ENCODE assay signal across 21 cellular contexts in the genomic region with DNA sequence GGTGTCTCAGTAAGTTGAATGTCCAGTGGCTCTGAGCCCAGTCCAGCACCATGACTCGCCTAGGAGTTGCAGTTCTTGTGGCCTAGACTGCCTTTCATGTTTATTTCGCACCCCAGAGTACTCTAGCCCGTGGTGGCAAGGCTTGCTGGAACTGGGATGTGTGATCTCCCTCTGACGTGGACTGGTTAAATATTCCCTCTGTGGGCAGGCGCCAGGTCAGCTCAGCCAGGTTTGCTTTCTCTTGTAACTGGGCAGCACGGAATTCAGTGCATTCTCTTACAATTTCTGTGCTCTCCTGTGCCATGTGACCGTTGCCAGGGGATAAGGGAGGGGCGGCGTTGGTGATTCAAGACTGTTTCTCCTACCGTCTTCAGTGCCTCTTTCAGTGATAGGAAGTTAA.
DNase-seq lines count a peak whose midpoint lies in the region; ATAC-seq and TF ChIP-seq lines count a peak whose summit lies in the region.
"Had no signal": no experiment of that assay in that cellular context is flagged by ENCODE, and none has a peak within 500 bp of the region (broad histone marks: within the 10 kb centered on the region; RNA-seq: fewer than 3 reads in every experiment).

No MANE protein-coding gene starts in this region.

- no peaks in the 10 kb centered on the region for H3K27me3 Mint-ChIP-seq in endodermal cell (ENCODE audit: insufficient read depth)
- no peaks in the 10 kb centered on the region for H3K27me3 Mint-ChIP-seq in natural killer cell treated with Interleukin-12 subunit alpha and Interleukin-12 subunit beta and Interleukin-15 and Interleukin-18, amount 100 ng/mL, for 72 hours
- H3K27me3 Mint-ChIP-seq: CD4-positive, alpha-beta T cell; IgD-negative memory B cell had no signal

- no peak overlapping the region for H3K4me3 ChIP-seq in IMR-90 (ENCODE audit: insufficient read depth, low read depth, low read length)
- H3K4me3 ChIP-seq in endodermal cell (ENCODE audit: low read length): no peak overlapping the region
- H3K4me3 ChIP-seq: BLaER1, PC-9 had no signal

- ATAC-seq in IMR-90 (ENCODE audit: low read depth) (no peak), SK-N-SH treated with all-trans-retinoic acid at 6 μM for 48 hours (no peak)
- no peak for ATAC-seq in natural killer cell treated with Interleukin-12 subunit alpha and Interleukin-12 subunit beta and Interleukin-15 and Interleukin-18, amount 100 ng/mL, for 72 hours
- ATAC-seq: HCT116 had no signal

- H3K56ac ChIP-seq in IMR-90 (ENCODE audit: extremely low read depth, insufficient read depth, low read length): no peak overlapping the region; the same call in 1 of the 2 replicates

- H3K4ac ChIP-seq in IMR-90 (ENCODE audit: low read depth, low read length): no peak overlapping the region

- no peak overlapping the region for H2AFZ ChIP-seq in IMR-90 (replicated peaks; ENCODE audit: low read length, poor library complexity)
- H2AFZ ChIP-seq: PC-9 had no signal

- no TSS peak for BruUV-seq in IMR-90 (replicated peaks; lab: Mats Ljungman, UMichigan)

- CTCF ChIA-PET in IMR-90 (lab: Yijun Ruan, JAX): no interaction called here

- no peaks in the 10 kb centered on the region; the same call in 1 of the 2 replicates for H4K20me1 ChIP-seq in IMR-90 (ENCODE audit: insufficient read depth, low read length)
- H4K20me1 ChIP-seq: BLaER1 had no signal

- peaks cover 4% of the 10 kb centered on the region; the same call in 1 of the 2 replicates for H3K9me1 ChIP-seq in IMR-90 (ENCODE audit: insufficient read depth, low read length)

- H3K9me3 ChIP-seq in IMR-90 (ENCODE audit: control insufficient read depth, insufficient read depth, low read length) (no peaks in the 10 kb centered on the region), endodermal cell (ENCODE audit: control insufficient read depth, low read length) (no peaks in the 10 kb centered on the region)
- H3K9me3 ChIP-seq: BLaER1 had no signal

- TF ChIP-seq POLR2A in IMR-90 (IDR thresholded peaks at IDR 0.05; ENCODE audit: low read depth, low read length): no peak

- no peak overlapping the region for H3K27ac ChIP-seq in IMR-90 (ENCODE audit: insufficient read depth, low read length)
- no peak overlapping the region for H3K27ac ChIP-seq in endodermal cell (ENCODE audit: low read depth, low read length)
- H3K27ac ChIP-seq: BLaER1, PC-9 had no signal

- in situ Hi-C loops in IMR-90 (cut with MboI; ENCODE audit: low sequenced_read_pairs): no loop called here

- no peak overlapping the region for H3K9ac ChIP-seq in IMR-90 (ENCODE audit: low read depth, low read length)
- H3K9ac ChIP-seq in endodermal cell (ENCODE audit: extremely low read depth, low read length, poor library complexity, severe bottlenecking): no peak overlapping the region
- H3K9ac ChIP-seq: BLaER1 had no signal

- no peak overlapping the region for H2AK9ac ChIP-seq in IMR-90 (replicated peaks; ENCODE audit: low read depth, low read length, poor library complexity)

- TF ChIP-seq CTCF in IMR-90 (conservative IDR thresholded peaks at IDR 0.05; ENCODE audit: low read depth, low read length): no peak
- TF ChIP-seq CTCF in endodermal cell (conservative IDR thresholded peaks at IDR 0.05): no peak

- H3K23ac ChIP-seq in IMR-90 (ENCODE audit: low read depth, low read length): no peak overlapping the region

- no peaks in the 10 kb centered on the region for H3K4me1 Mint-ChIP-seq in endodermal cell
- H3K4me1 Mint-ChIP-seq in natural killer cell treated with Interleukin-12 subunit alpha and Interleukin-12 subunit beta and Interleukin-15 and Interleukin-18, amount 100 ng/mL, for 72 hours (ENCODE audit: low read depth in 2 of 2): peaks cover 0 to 2% of the 10 kb centered on the region in 2 donors
- H3K4me1 Mint-ChIP-seq: IgD-negative memory B cell had no signal

- no peak overlapping the region for H2BK120ac ChIP-seq in IMR-90 (ENCODE audit: low read depth, low read length)

- no peak for TF ChIP-seq RAD21 in IMR-90 (IDR thresholded peaks at IDR 0.05; ENCODE audit: low read length)

- H3K36me3 Mint-ChIP-seq in endodermal cell (ENCODE audit: low read depth): peaks cover 6% of the 10 kb centered on the region
- peaks cover 18% of the 10 kb centered on the region for H3K36me3 Mint-ChIP-seq in natural killer cell treated with Interleukin-12 subunit alpha and Interleukin-12 subunit beta and Interleukin-15 and Interleukin-18, amount 100 ng/mL, for 72 hours

- intact Hi-C loops in IMR-90 (cut with micrococcal nuclease): no loop called here

- H2BK20ac ChIP-seq in IMR-90 (ENCODE audit: low read depth, low read length): no peak overlapping the region

- H2BK15ac ChIP-seq in IMR-90 (ENCODE audit: low read depth, low read length): no peak overlapping the region

- H3K79me1 ChIP-seq in IMR-90 (ENCODE audit: low read depth in 1 of 2, low read length in 2 of 2): no peaks in the 10 kb centered on the region

- H3K4me1 ChIP-seq in IMR-90 (ENCODE audit: control insufficient read depth, insufficient read depth, low read length) (no peaks in the 10 kb centered on the region), endodermal cell (ENCODE audit: control insufficient read depth, insufficient read depth, low read length) (no peaks in the 10 kb centered on the region)
- H3K4me1 ChIP-seq: BLaER1 had no signal

- no peak overlapping the region for H4K91ac ChIP-seq in IMR-90 (ENCODE audit: insufficient read depth, low read depth, low read length)

- H3K27me3 ChIP-seq in IMR-90 (ENCODE audit: control insufficient read depth, insufficient read depth, low read length) (no peaks in the 10 kb centered on the region), endodermal cell (ENCODE audit: control insufficient read depth, insufficient read depth, low read length, poor library complexity, severe bottlenecking) (no peaks in the 10 kb centered on the region)
- H3K27me3 ChIP-seq: BLaER1 had no signal

- no peak overlapping the region for H4K8ac ChIP-seq in IMR-90 (ENCODE audit: low read depth in 2 of 2, low read length in 2 of 2)

- H4K5ac ChIP-seq in IMR-90 (ENCODE audit: low read depth, low read length): no peak overlapping the region

- H3K4me3 Mint-ChIP-seq in endodermal cell: no peak overlapping the region
- no peak overlapping the region for H3K4me3 Mint-ChIP-seq in natural killer cell treated with Interleukin-12 subunit alpha and Interleukin-12 subunit beta and Interleukin-15 and Interleukin-18, amount 100 ng/mL, for 72 hours
- H3K4me3 Mint-ChIP-seq: CD4-positive, alpha-beta T cell; IgD-negative memory B cell had no signal

- WGBS in IMR-90 (ENCODE audit: extremely low coverage in 2 of 2, insufficient read length in 1 of 2), 2 experiments: 79% methylated on average over 7 of the region's 10 CpGs; no CpG with 5 or more reads in 1 of the 2 experiments
- WGBS in endodermal cell (ENCODE audit: insufficient coverage in 1 of 2, insufficient read length in 1 of 2), 2 experiments: 90 to 93% methylated on average over 7 to 10 of the region's 10 CpGs

- no peaks in the 10 kb centered on the region for H3K9me3 Mint-ChIP-seq in endodermal cell
- H3K9me3 Mint-ChIP-seq in natural killer cell treated with Interleukin-12 subunit alpha and Interleukin-12 subunit beta and Interleukin-15 and Interleukin-18, amount 100 ng/mL, for 72 hours: no peaks in the 10 kb centered on the region
- H3K9me3 Mint-ChIP-seq: IgD-negative memory B cell had no signal

- DNase-seq in IMR-90 (peak; percentile 10), endodermal cell (no peak), myocyte (ENCODE audit: low read depth) (peak; percentile 22), NCI-H446 treated with DMSO at 0.1 percent for 48 hours (lab: John Stamatoyannopoulos, UW) (no peak), NCI-H2081 (lab: John Stamatoyannopoulos, UW) (no peak)
- DNase-seq in natural killer cell treated with Interleukin-12 subunit alpha and Interleukin-12 subunit beta and Interleukin-15 and Interleukin-18, amount 100 ng/mL, for 72 hours (ENCODE audit: low spot score): no peak
- DNase-seq: CD4-positive, alpha-beta T cell; COR-L47; DMS 273 treated with DMSO at 0.1 percent for 48 hours; DMS79 treated with DMSO at 0.1 percent for 48 hours; GOT3; NCI-H1048; NCI-H1417 treated with DMSO at 0.1 percent for 48 hours; NCI-H187 treated with DMSO at 0.1 percent for 48 hours; NCI-H510A treated with DMSO at 0.1 percent for 48 hours; NCI-H748 treated with DMSO at 0.1 percent for 48 hours; PC-9 had no signal

- H2BK5ac ChIP-seq in IMR-90 (ENCODE audit: low read depth, low read length, poor library complexity, severe bottlenecking): no peak overlapping the region

- POLR2A ChIA-PET in IMR-90 (lab: Charles Lee; ENCODE audit: unreplicated experiment): no interaction called here

- H3K36me3 ChIP-seq in IMR-90 (ENCODE audit: control insufficient read depth, insufficient read depth, low read length) (peaks cover 3% of the 10 kb centered on the region; the same call in 1 of the 2 replicates), endodermal cell (ENCODE audit: control insufficient read depth, insufficient read depth, low read length) (peaks cover 8% of the 10 kb centered on the region)

- no peak overlapping the region for H3K4me2 ChIP-seq in IMR-90 (ENCODE audit: low read depth, low read length)
- H3K4me2 ChIP-seq: BLaER1, PC-9 had no signal

- no peak overlapping the region for H2AK5ac ChIP-seq in IMR-90 (ENCODE audit: low read depth, low read length)

- H3K14ac ChIP-seq in IMR-90 (replicated peaks; ENCODE audit: low read depth, low read length): no peak overlapping the region

- peak overlapping the region; percentile 15 for H3K27ac Mint-ChIP-seq in endodermal cell
- no peak overlapping the region for H3K27ac Mint-ChIP-seq in natural killer cell treated with Interleukin-12 subunit alpha and Interleukin-12 subunit beta and Interleukin-15 and Interleukin-18, amount 100 ng/mL, for 72 hours
- H3K27ac Mint-ChIP-seq: CD4-positive, alpha-beta T cell had no signal

- dilution Hi-C loops in IMR-90 (cut with HindIII; ENCODE audit: low sequenced_read_pairs, unreplicated experiment): no loop called here

- no peak overlapping the region for H3K18ac ChIP-seq in IMR-90 (ENCODE audit: low read depth, low read length)

TF ChIP-seq in IMR-90, 13 proteins besides CTCF, POLR2A, EP300 and RAD21 (continues in another document):
- TF ChIP-seq, protein P1, sequence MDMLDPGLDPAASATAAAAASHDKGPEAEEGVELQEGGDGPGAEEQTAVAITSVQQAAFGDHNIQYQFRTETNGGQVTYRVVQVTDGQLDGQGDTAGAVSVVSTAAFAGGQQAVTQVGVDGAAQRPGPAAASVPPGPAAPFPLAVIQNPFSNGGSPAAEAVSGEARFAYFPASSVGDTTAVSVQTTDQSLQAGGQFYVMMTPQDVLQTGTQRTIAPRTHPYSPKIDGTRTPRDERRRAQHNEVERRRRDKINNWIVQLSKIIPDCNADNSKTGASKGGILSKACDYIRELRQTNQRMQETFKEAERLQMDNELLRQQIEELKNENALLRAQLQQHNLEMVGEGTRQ (IDR thresholded peaks at IDR 0.05; ENCODE audit: low read depth, low read length): no peak

TF ChIP-seq in SK-N-SH treated with all-trans-retinoic acid at 6 μM for 48 hours, 23 proteins besides CTCF, POLR2A, EP300 and RAD21 (continues in another document):
- TF ChIP-seq ZNF8 (CRISPR knock-in tag; IDR thresholded peaks at IDR 0.05): no peak
- TF ChIP-seq SNAI2 (CRISPR knock-in tag; IDR thresholded peaks at IDR 0.05): no peak

Comparison
In these comparisons a context has a peak if more than half of its experiments do, and no peak if none do; other contexts are left out.
1. DNase-seq: peak in IMR-90 (single experiment) and myocyte (single experiment); none in endodermal cell (single experiment), NCI-H446 treated with DMSO at 0.1 percent for 48 hours (single experiment), natural killer cell treated with Interleukin-12 subunit alpha and Interleukin-12 subunit beta and Interleukin-15 and Interleukin-18, amount 100 ng/mL, for 72 hours (single experiment) and NCI-H2081 (0 of 2).